1 cellular context compared by ENCODE assay signal in genomic region chr20:38747495-38748096, GRCh38.
TF ChIP-seq lines count a peak whose summit lies in the region.

No MANE protein-coding gene starts in this region.

TF ChIP-seq in HepG2, 621 proteins besides CTCF, POLR2A, EP300 and RAD21 (continues in another document):
- no peak for TF ChIP-seq ZNF772 (CRISPR knock-in tag; IDR thresholded peaks at IDR 0.05)
- TF ChIP-seq HNF4G (IDR thresholded peaks at IDR 0.05; ENCODE audit: borderline replicate concordance, low read depth, low read length): no peak
- TF ChIP-seq HNF4G (CRISPR knock-in tag; IDR thresholded peaks at IDR 0.05; ENCODE audit: borderline replicate concordance, low read depth): no peak
- peak; percentile 47; the same call in 1 of the 2 replicates for TF ChIP-seq DNMT3B (CRISPR knock-in tag; conservative IDR thresholded peaks at IDR 0.05)
- TF ChIP-seq HNF1B (CRISPR knock-in tag; IDR thresholded peaks at IDR 0.05): no peak
- TF ChIP-seq ZNF20 (CRISPR knock-in tag; IDR thresholded peaks at IDR 0.05): 0 out of 2 replicates have a peak, but pooled peaks have one; percentile 23
- TF ChIP-seq NFKB2 (CRISPR knock-in tag; IDR thresholded peaks at IDR 0.05; ENCODE audit: borderline replicate concordance): no peak
- no peak for TF ChIP-seq ZNF619 (CRISPR knock-in tag; IDR thresholded peaks at IDR 0.05)
- TF ChIP-seq AGO2 (optimal IDR thresholded peaks at IDR 0.05; ENCODE audit: low read depth, low read length): no peak
- TF ChIP-seq ZNF713 (CRISPR knock-in tag; IDR thresholded peaks at IDR 0.05): 0 out of 2 replicates have a peak, but pooled peaks have one; percentile 25
- TF ChIP-seq, protein P1, sequence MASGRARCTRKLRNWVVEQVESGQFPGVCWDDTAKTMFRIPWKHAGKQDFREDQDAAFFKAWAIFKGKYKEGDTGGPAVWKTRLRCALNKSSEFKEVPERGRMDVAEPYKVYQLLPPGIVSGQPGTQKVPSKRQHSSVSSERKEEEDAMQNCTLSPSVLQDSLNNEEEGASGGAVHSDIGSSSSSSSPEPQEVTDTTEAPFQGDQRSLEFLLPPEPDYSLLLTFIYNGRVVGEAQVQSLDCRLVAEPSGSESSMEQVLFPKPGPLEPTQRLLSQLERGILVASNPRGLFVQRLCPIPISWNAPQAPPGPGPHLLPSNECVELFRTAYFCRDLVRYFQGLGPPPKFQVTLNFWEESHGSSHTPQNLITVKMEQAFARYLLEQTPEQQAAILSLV (CRISPR knock-in tag; IDR thresholded peaks at IDR 0.05; ENCODE audit: borderline replicate concordance): no peak
- no peak for TF ChIP-seq KMT2A (CRISPR knock-in tag; IDR thresholded peaks at IDR 0.05)
- no peak; the same call in 1 of the 2 replicates for TF ChIP-seq ZMAT3 (CRISPR knock-in tag; conservative IDR thresholded peaks at IDR 0.05)
- TF ChIP-seq ZBTB14 (CRISPR knock-in tag; IDR thresholded peaks at IDR 0.05): 0 out of 2 replicates have a peak, but pooled peaks have one; percentile 70
- no peak for TF ChIP-seq NCOA5 (CRISPR knock-in tag; IDR thresholded peaks at IDR 0.05)
- no peak for TF ChIP-seq ZNF614 (CRISPR knock-in tag; IDR thresholded peaks at IDR 0.05; ENCODE audit: borderline replicate concordance)
- no peak; the same call in 1 of the 2 replicates for TF ChIP-seq NCOA2 (CRISPR knock-in tag; IDR thresholded peaks at IDR 0.05)
- no peak for TF ChIP-seq REST (IDR thresholded peaks at IDR 0.05; ENCODE audit: borderline replicate concordance in 1 of 2, low read depth in 1 of 2, low read length in 2 of 2)
- TF ChIP-seq, protein P2, sequence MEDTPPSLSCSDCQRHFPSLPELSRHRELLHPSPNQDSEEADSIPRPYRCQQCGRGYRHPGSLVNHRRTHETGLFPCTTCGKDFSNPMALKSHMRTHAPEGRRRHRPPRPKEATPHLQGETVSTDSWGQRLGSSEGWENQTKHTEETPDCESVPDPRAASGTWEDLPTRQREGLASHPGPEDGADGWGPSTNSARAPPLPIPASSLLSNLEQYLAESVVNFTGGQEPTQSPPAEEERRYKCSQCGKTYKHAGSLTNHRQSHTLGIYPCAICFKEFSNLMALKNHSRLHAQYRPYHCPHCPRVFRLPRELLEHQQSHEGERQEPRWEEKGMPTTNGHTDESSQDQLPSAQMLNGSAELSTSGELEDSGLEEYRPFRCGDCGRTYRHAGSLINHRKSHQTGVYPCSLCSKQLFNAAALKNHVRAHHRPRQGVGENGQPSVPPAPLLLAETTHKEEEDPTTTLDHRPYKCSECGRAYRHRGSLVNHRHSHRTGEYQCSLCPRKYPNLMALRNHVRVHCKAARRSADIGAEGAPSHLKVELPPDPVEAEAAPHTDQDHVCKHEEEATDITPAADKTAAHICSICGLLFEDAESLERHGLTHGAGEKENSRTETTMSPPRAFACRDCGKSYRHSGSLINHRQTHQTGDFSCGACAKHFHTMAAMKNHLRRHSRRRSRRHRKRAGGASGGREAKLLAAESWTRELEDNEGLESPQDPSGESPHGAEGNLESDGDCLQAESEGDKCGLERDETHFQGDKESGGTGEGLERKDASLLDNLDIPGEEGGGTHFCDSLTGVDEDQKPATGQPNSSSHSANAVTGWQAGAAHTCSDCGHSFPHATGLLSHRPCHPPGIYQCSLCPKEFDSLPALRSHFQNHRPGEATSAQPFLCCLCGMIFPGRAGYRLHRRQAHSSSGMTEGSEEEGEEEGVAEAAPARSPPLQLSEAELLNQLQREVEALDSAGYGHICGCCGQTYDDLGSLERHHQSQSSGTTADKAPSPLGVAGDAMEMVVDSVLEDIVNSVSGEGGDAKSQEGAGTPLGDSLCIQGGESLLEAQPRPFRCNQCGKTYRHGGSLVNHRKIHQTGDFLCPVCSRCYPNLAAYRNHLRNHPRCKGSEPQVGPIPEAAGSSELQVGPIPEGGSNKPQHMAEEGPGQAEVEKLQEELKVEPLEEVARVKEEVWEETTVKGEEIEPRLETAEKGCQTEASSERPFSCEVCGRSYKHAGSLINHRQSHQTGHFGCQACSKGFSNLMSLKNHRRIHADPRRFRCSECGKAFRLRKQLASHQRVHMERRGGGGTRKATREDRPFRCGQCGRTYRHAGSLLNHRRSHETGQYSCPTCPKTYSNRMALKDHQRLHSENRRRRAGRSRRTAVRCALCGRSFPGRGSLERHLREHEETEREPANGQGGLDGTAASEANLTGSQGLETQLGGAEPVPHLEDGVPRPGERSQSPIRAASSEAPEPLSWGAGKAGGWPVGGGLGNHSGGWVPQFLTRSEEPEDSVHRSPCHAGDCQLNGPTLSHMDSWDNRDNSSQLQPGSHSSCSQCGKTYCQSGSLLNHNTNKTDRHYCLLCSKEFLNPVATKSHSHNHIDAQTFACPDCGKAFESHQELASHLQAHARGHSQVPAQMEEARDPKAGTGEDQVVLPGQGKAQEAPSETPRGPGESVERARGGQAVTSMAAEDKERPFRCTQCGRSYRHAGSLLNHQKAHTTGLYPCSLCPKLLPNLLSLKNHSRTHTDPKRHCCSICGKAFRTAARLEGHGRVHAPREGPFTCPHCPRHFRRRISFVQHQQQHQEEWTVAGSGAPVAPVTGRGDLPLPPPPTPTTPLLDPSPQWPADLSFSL (CRISPR knock-in tag; IDR thresholded peaks at IDR 0.05): no peak
- TF ChIP-seq KLF12 (CRISPR knock-in tag; IDR thresholded peaks at IDR 0.05; ENCODE audit: borderline replicate concordance): no peak
- no peak for TF ChIP-seq ZNF414 (CRISPR knock-in tag; IDR thresholded peaks at IDR 0.05)
- no peak for TF ChIP-seq NFKBIZ (CRISPR knock-in tag; IDR thresholded peaks at IDR 0.05)
- TF ChIP-seq ZFP62 (CRISPR knock-in tag; IDR thresholded peaks at IDR 0.05): no peak
- TF ChIP-seq KDM3A (CRISPR knock-in tag; IDR thresholded peaks at IDR 0.05; ENCODE audit: low read depth): 0 out of 2 replicates have a peak, but pooled peaks have one; percentile 3
- no peak for TF ChIP-seq ZNF24 (IDR thresholded peaks at IDR 0.05)
- no peak for TF ChIP-seq EHMT2 (IDR thresholded peaks at IDR 0.05; ENCODE audit: borderline replicate concordance, low read depth, low read length)
- TF ChIP-seq ZNF335 (CRISPR knock-in tag; IDR thresholded peaks at IDR 0.05): 0 out of 2 replicates have a peak, but pooled peaks have one; percentile 8
- peak; percentile 82 for TF ChIP-seq ZNF441 (CRISPR knock-in tag; IDR thresholded peaks at IDR 0.05; ENCODE audit: borderline replicate concordance)
- TF ChIP-seq HDAC1 (CRISPR knock-in tag; IDR thresholded peaks at IDR 0.05): no peak
- TF ChIP-seq PLSCR1 (CRISPR knock-in tag; IDR thresholded peaks at IDR 0.05; ENCODE audit: borderline replicate concordance): no peak
- no peak for TF ChIP-seq GATAD1 (CRISPR knock-in tag; IDR thresholded peaks at IDR 0.05)
- TF ChIP-seq, protein P3, sequence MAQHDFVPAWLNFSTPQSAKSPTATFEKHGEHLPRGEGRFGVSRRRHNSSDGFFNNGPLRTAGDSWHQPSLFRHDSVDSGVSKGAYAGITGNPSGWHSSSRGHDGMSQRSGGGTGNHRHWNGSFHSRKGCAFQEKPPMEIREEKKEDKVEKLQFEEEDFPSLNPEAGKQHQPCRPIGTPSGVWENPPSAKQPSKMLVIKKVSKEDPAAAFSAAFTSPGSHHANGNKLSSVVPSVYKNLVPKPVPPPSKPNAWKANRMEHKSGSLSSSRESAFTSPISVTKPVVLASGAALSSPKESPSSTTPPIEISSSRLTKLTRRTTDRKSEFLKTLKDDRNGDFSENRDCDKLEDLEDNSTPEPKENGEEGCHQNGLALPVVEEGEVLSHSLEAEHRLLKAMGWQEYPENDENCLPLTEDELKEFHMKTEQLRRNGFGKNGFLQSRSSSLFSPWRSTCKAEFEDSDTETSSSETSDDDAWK (CRISPR knock-in tag; IDR thresholded peaks at IDR 0.05): no peak
- no peak for TF ChIP-seq CENPBD1 (CRISPR knock-in tag; IDR thresholded peaks at IDR 0.05; ENCODE audit: borderline replicate concordance, low read depth)
- TF ChIP-seq ZNF562 (CRISPR knock-in tag; IDR thresholded peaks at IDR 0.05; ENCODE audit: borderline replicate concordance): no peak
- TF ChIP-seq ZSCAN9 (CRISPR knock-in tag; IDR thresholded peaks at IDR 0.05; ENCODE audit: borderline replicate concordance): 0 out of 2 replicates have a peak, but pooled peaks have one; percentile 6
- TF ChIP-seq, protein P4, sequence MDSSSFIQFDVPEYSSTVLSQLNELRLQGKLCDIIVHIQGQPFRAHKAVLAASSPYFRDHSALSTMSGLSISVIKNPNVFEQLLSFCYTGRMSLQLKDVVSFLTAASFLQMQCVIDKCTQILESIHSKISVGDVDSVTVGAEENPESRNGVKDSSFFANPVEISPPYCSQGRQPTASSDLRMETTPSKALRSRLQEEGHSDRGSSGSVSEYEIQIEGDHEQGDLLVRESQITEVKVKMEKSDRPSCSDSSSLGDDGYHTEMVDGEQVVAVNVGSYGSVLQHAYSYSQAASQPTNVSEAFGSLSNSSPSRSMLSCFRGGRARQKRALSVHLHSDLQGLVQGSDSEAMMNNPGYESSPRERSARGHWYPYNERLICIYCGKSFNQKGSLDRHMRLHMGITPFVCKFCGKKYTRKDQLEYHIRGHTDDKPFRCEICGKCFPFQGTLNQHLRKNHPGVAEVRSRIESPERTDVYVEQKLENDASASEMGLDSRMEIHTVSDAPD (CRISPR knock-in tag; IDR thresholded peaks at IDR 0.05): no peak
- TF ChIP-seq ZNF790 (CRISPR knock-in tag; IDR thresholded peaks at IDR 0.05; ENCODE audit: borderline replicate concordance): no peak
- TF ChIP-seq HMG20A (CRISPR knock-in tag; IDR thresholded peaks at IDR 0.05; ENCODE audit: borderline replicate concordance): no peak
